Comparison of ENCODE assay signal across 11 cellular contexts in the genomic region with DNA sequence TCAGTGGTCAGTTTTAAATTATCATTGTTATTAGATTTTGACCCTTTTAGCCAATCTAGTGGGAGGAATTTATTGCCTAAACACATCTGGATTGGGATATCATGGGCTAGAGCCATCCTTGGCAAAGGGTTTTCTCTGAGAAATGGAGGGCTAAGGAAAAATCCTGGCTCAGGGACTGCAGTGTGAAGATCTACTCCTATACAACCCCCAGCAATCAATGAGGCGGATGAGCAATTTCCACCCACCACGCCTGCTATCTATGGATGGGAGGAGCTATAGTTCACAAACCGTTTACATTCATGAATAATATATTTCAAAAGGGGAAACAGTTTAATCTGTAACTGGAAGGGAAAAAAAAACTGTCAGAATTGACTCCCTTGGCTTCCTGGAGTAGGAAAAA. TPM values are rescaled to one million over a fixed set of nuclear protein-coding genes. Genes with fewer than 3 reads are reported as not detected.
A peak's percentile ranks its signal among the peaks of the same experiment; 100 is the strongest.
DNase-seq lines count a peak whose midpoint lies in the region; ATAC-seq and TF ChIP-seq lines count a peak whose summit lies in the region.
"Had no signal": no experiment of that assay in that cellular context is flagged by ENCODE, and none has a peak within 500 bp of the region (broad histone marks: within the 10 kb centered on the region; RNA-seq: fewer than 3 reads in every experiment).

No MANE protein-coding gene starts in this region.

- no peak overlapping the region for H4K5ac ChIP-seq in mesendoderm (ENCODE audit: low read length)

- CTCF ChIA-PET in T-cell (lab: Charles Lee): interaction anchor here in 1 of 2 donors (1.1 kb wide), 1 partner anchor 325 kb away, joined by 3 read pairs; no protein-coding TSS in a partner anchor

- H3K27ac ChIP-seq in left ventricle myocardium inferior (replicated peaks) (peak overlapping the region; percentile 98), brain microvascular endothelial cell (peak overlapping the region; percentile 83), mesendoderm (ENCODE audit: low read depth, low read length) (no peak overlapping the region), aorta (ENCODE audit: low read depth in 1 of 2, low read length in 2 of 2) (peak overlapping the region; percentile 13 to 60)

- DNase-seq in left ventricle myocardium inferior (no peak), Right ventricle myocardium inferior (ENCODE audit: missing footprints) (no peak), brain microvascular endothelial cell (no peak), mesendoderm (no peak), aorta (no peak), T-cell (no peak)
- no peak for DNase-seq in activated naive CD4-positive, alpha-beta T cell treated with Interleukin-2 at 50 U/mL for 16 hours
- DNase-seq in T-helper 2 cell treated with Interferon-gamma antibody and Interleukin-4, amounts not matched to agents 5 μg/mL and 100 μg/mL, for 36 hours (ENCODE audit: low spot score): no peak
- DNase-seq: activated CD8-positive, alpha-beta memory T cell treated with anti-CD3 and anti-CD28 coated beads, Interleukin-2, amount 10 ng/mL, durations not matched to agents 7 days and 5 days; AML-193; NCI-H1694 treated with DMSO at 0.1 percent for 48 hours had no signal

- H3K9me3 ChIP-seq in left ventricle myocardium inferior (replicated peaks): no peaks in the 10 kb centered on the region
- H3K9me3 ChIP-seq in aorta (ENCODE audit: control insufficient read depth, low read length): no peaks in the 10 kb centered on the region

- POLR2A ChIA-PET in T-cell (lab: Charles Lee): interaction anchor here (0.6 kb wide), 2 partner anchors 328 to 389 kb away, joined by 4 to 7 read pairs; no protein-coding TSS in a partner anchor

- H3K9ac ChIP-seq in mesendoderm (ENCODE audit: low read length): no peak overlapping the region

- H3K36me3 ChIP-seq in left ventricle myocardium inferior (peaks cover 53% of the 10 kb centered on the region), brain microvascular endothelial cell (replicated peaks) (peaks cover 27% of the 10 kb centered on the region), mesendoderm (ENCODE audit: control insufficient read depth, insufficient read depth, low read length) (no peaks in the 10 kb centered on the region), aorta (ENCODE audit: control insufficient read depth in 1 of 2, insufficient read depth in 2 of 2, low read length in 1 of 2) (no peaks in the 10 kb centered on the region)

- no peak overlapping the region for H3K4ac ChIP-seq in mesendoderm (ENCODE audit: low read depth, low read length)

- peaks cover 93% of the 10 kb centered on the region for H3K4me1 ChIP-seq in left ventricle myocardium inferior
- H3K4me1 ChIP-seq in mesendoderm (ENCODE audit: control insufficient read depth, low read depth, low read length): no peaks in the 10 kb centered on the region
- H3K4me1 ChIP-seq in aorta (ENCODE audit: control insufficient read depth in 1 of 2, insufficient read depth in 2 of 2, low read length in 2 of 2): peaks cover 0 to 2% of the 10 kb centered on the region in 2 donors

- no peak for ATAC-seq in Right ventricle myocardium inferior
- ATAC-seq in aorta (ENCODE audit: low FRiP score): no peak
- ATAC-seq in T-cell (replicated peaks in 1 of 4): no peak
- ATAC-seq: activated CD8-positive, alpha-beta memory T cell treated with anti-CD3 and anti-CD28 coated beads, Interleukin-2, amount 10 ng/mL, durations not matched to agents 7 days and 5 days had no signal

- no peak overlapping the region for H4K8ac ChIP-seq in mesendoderm (ENCODE audit: low read depth, low read length)

- no peak overlapping the region for H3K4me3 Mint-ChIP-seq in T-helper 2 cell treated with Interferon-gamma antibody and Interleukin-4, amounts not matched to agents 5 μg/mL and 100 μg/mL, for 36 hours
- peak overlapping the region in 1 of 3 donors; percentile 81 for H3K4me3 Mint-ChIP-seq in T-cell

- H2BK15ac ChIP-seq in mesendoderm (replicated peaks; ENCODE audit: low read depth): no peak overlapping the region

- H3K79me2 ChIP-seq in mesendoderm (ENCODE audit: control insufficient read depth, insufficient read depth, low read length): peaks cover 4% of the 10 kb centered on the region

- no peaks in the 10 kb centered on the region for H3K79me1 ChIP-seq in mesendoderm (ENCODE audit: low read length)

- no peak overlapping the region for H3K4me2 ChIP-seq in mesendoderm (ENCODE audit: low read length)

- intact Hi-C loops in left ventricle myocardium inferior (cut with micrococcal nuclease) (loop anchor here (10.0 kb wide), 2 partner anchors 173 to 263 kb away; no protein-coding TSS in a partner anchor), Right ventricle myocardium inferior (cut with DNase I) (loop anchor here (2.0 kb wide), 2 partner anchors 61 to 257 kb away; no protein-coding TSS in a partner anchor), aorta (cut with DNase I) (loop anchor here (2.0 to 10.0 kb wide), 7 partner anchors 27 to 269 kb away; no protein-coding TSS in a partner anchor)

- no peak for TF ChIP-seq CTCF in left ventricle myocardium inferior (IDR thresholded peaks at IDR 0.05; ENCODE audit: borderline replicate concordance)
- no peak for TF ChIP-seq CTCF in brain microvascular endothelial cell (IDR thresholded peaks at IDR 0.05; ENCODE audit: low read depth, low read length, missing control alignments)

- H3K18ac ChIP-seq in mesendoderm (ENCODE audit: low read length): no peak overlapping the region

- no peak overlapping the region for H2AK5ac ChIP-seq in mesendoderm (ENCODE audit: low read length)

- no peaks in the 10 kb centered on the region for H3K36me3 Mint-ChIP-seq in T-helper 2 cell treated with Interferon-gamma antibody and Interleukin-4, amounts not matched to agents 5 μg/mL and 100 μg/mL, for 36 hours (ENCODE audit: low read depth)
- no peaks in the 10 kb centered on the region for H3K36me3 Mint-ChIP-seq in T-cell
- H3K36me3 Mint-ChIP-seq: activated CD8-positive, alpha-beta memory T cell treated with anti-CD3 and anti-CD28 coated beads, Interleukin-2, amount 10 ng/mL, durations not matched to agents 7 days and 5 days had no signal

- peaks cover 10% of the 10 kb centered on the region for H3K4me1 Mint-ChIP-seq in T-helper 2 cell treated with Interferon-gamma antibody and Interleukin-4, amounts not matched to agents 5 μg/mL and 100 μg/mL, for 36 hours (ENCODE audit: low read depth)
- peaks cover 24 to 32% (median 24%) of the 10 kb centered on the region in 3 donors for H3K4me1 Mint-ChIP-seq in T-cell

- H3K56ac ChIP-seq in mesendoderm (ENCODE audit: low read length): peak overlapping the region; percentile 5

- H3K27me3 ChIP-seq in left ventricle myocardium inferior (ENCODE audit: low read depth) (no peaks in the 10 kb centered on the region), brain microvascular endothelial cell (replicated peaks) (no peaks in the 10 kb centered on the region), mesendoderm (ENCODE audit: insufficient read depth, low read length, poor library complexity) (no peaks in the 10 kb centered on the region), aorta (ENCODE audit: control insufficient read depth in 1 of 2, insufficient read depth in 2 of 2, low read length in 1 of 2) (no peaks in the 10 kb centered on the region)

- no peak overlapping the region for H2BK120ac ChIP-seq in mesendoderm (ENCODE audit: low read depth, low read length)

- H3K9me3 Mint-ChIP-seq in T-helper 2 cell treated with Interferon-gamma antibody and Interleukin-4, amounts not matched to agents 5 μg/mL and 100 μg/mL, for 36 hours: no peaks in the 10 kb centered on the region
- no peaks in the 10 kb centered on the region for H3K9me3 Mint-ChIP-seq in T-cell

- in situ Hi-C loops in brain microvascular endothelial cell (cut with HindIII; ENCODE audit: low pct_ligation_motif_present, low sequenced_read_pairs): no loop called here

- peaks cover 73% of the 10 kb centered on the region for H3K27me3 Mint-ChIP-seq in T-helper 2 cell treated with Interferon-gamma antibody and Interleukin-4, amounts not matched to agents 5 μg/mL and 100 μg/mL, for 36 hours (ENCODE audit: low read depth)
- H3K27me3 Mint-ChIP-seq in T-cell: peaks cover 55 to 65% of the 10 kb centered on the region in 2 donors

- WGBS in mesendoderm (ENCODE audit: extremely low coverage, insufficient coverage, low lambda C conversion rate): no CpG with 5 or more reads among the region's 3 CpGs
- WGBS in aorta, 2 donors: 30 to 34% methylated on average over 3 of the region's 3 CpGs

- H3K4me3 ChIP-seq in left ventricle myocardium inferior: peak overlapping the region; percentile 83
- peak overlapping the region; percentile 86 for H3K4me3 ChIP-seq in brain microvascular endothelial cell (ENCODE audit: low read depth, low read length)
- no peak overlapping the region for H3K4me3 ChIP-seq in mesendoderm (ENCODE audit: low read length)
- peak overlapping the region; percentile 13 to 84 for H3K4me3 ChIP-seq in aorta (ENCODE audit: low read length in 2 of 2)

- no peak overlapping the region for H3K27ac Mint-ChIP-seq in T-helper 2 cell treated with Interferon-gamma antibody and Interleukin-4, amounts not matched to agents 5 μg/mL and 100 μg/mL, for 36 hours
- no peak overlapping the region for H3K27ac Mint-ChIP-seq in T-cell
- H3K27ac Mint-ChIP-seq: activated CD8-positive, alpha-beta memory T cell treated with anti-CD3 and anti-CD28 coated beads, Interleukin-2, amount 10 ng/mL, durations not matched to agents 7 days and 5 days had no signal

- no peak overlapping the region for H2BK5ac ChIP-seq in mesendoderm (ENCODE audit: low read length)

- H3K23ac ChIP-seq in mesendoderm (ENCODE audit: low read length): no peak overlapping the region

RNA-seq across cellular contexts. Expression of a gene that starts 2.7 kb away (rescaled TPM):
- total RNA-seq in left ventricle myocardium inferior (266 TPM), Right ventricle myocardium inferior (387 TPM), aorta (100 to 1,000 TPM; 229 to 230 TPM), T-cell (1 to 10 TPM in 2 of 5 donors, under 1 TPM in 2, not detected in 1; 0.25 to 1.4 (median 0.98) TPM)
- 114 TPM for polyA plus RNA-seq in mesendoderm (2013, experiment 1 of 2)
- polyA plus RNA-seq in mesendoderm (2013, experiment 2 of 2): 115 TPM
- polyA plus RNA-seq in aorta: 100 to 1,000 TPM; 133 to 229 TPM

RNA-seq across cellular contexts. Expression of a gene that starts 28.0 kb away (rescaled TPM):
- total RNA-seq in left ventricle myocardium inferior: 196 TPM
- 239 TPM for total RNA-seq in Right ventricle myocardium inferior
- 14.5 TPM for polyA plus RNA-seq in mesendoderm (2013, experiment 1 of 2)
- polyA plus RNA-seq in mesendoderm (2013, experiment 2 of 2): 14.9 TPM
- 100 to 1,000 TPM in 1 of 2 donors, 10 to 100 TPM in 1; 86.7 to 131 TPM for total RNA-seq in aorta
- polyA plus RNA-seq in aorta: 10 to 100 TPM; 81.8 to 89.8 TPM
- under 1 TPM in 3 of 5 donors, not detected in 2; 0.49 to 0.89 (median 0.55) TPM for total RNA-seq in T-cell

Comparison
In these comparisons a context has a peak if more than half of its experiments do, and no peak if none do; other contexts are left out.
1. RNA of a gene that starts 2.7 kb away (total RNA-seq): 387 TPM in Right ventricle myocardium inferior (single experiment), 266 TPM in left ventricle myocardium inferior (single experiment) and 229 to 230 TPM in aorta; 0.25 to 1.4 TPM in T-cell; every median in the first group is over 10 times any median in the second.
2. RNA of a gene that starts 28.0 kb away (total RNA-seq): 239 TPM in Right ventricle myocardium inferior (single experiment), 196 TPM in left ventricle myocardium inferior (single experiment) and 86.7 to 131 TPM in aorta; 0.49 to 0.89 TPM in T-cell; every median in the first group is over 10 times any median in the second.